17 cellular contexts compared by ENCODE assay signal in the genomic region with DNA sequence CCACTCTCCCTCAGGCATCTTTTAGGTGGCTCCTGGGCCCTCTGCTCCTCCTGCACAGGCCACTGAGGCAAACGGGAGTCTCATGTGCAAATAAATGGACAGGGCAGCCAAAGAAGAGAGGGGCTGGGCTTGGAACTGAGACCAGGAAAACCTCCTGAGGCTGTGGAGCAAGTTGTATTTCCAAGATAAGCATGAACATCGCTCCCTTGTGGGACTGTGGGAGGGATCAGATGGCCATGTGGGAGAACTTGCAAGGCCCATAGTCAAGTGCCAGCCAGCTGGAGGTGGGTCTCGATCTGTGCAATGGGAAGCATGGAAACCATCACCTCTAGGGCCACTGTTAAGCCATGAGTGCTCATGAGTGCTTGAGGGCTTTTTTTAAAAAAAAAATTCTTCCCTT. TPM values are rescaled to one million over a fixed set of nuclear protein-coding genes. Genes with fewer than 3 reads are reported as not detected.
DNase-seq lines count a peak whose midpoint lies in the region; ATAC-seq and TF ChIP-seq lines count a peak whose summit lies in the region.
"Had no signal": no experiment of that assay in that cellular context is flagged by ENCODE, and none has a peak within 500 bp of the region (broad histone marks: within the 10 kb centered on the region; RNA-seq: fewer than 3 reads in every experiment).

No MANE protein-coding gene starts in this region.

- no CpG with 5 or more reads among the region's 3 CpGs for WGBS in trophoblast cell (ENCODE audit: extremely low coverage, insufficient coverage, insufficient read length)

- H3K14ac ChIP-seq in trophoblast cell (ENCODE audit: low read length): no peak overlapping the region

- H3K4me1 Mint-ChIP-seq in activated T-cell treated with anti-CD3 and anti-CD28 coated beads, Interleukin-2, amount 50 U/mL, for 72 hours (ENCODE audit: low read depth): peaks cover 22% of the 10 kb centered on the region
- H3K4me1 Mint-ChIP-seq: GM23338 had no signal

- no peak overlapping the region for H2BK120ac ChIP-seq in trophoblast cell (ENCODE audit: insufficient read depth, low read length, poor library complexity)

- TF ChIP-seq CTCF in HEK293 (tag by site-specific recombination; IDR thresholded peaks at IDR 0.05) (no peak), LNCaP clone FGC (IDR thresholded peaks at IDR 0.05; ENCODE audit: control insufficient read depth, extremely low read depth, insufficient read depth) (no peak), VCaP (conservative IDR thresholded peaks at IDR 0.05) (no peak)

- H3K9me3 ChIP-seq in HEK293 (ENCODE audit: control insufficient read depth, insufficient read depth, low read depth, low read length): no peaks in the 10 kb centered on the region
- H3K9me3 ChIP-seq in trophoblast cell (ENCODE audit: insufficient read depth, low read depth, low read length): no peaks in the 10 kb centered on the region
- H3K9me3 ChIP-seq in SJCRH30 (replicated peaks): no peaks in the 10 kb centered on the region
- H3K9me3 ChIP-seq: A549, BE2C had no signal

- no peak overlapping the region for H2BK5ac ChIP-seq in trophoblast cell (ENCODE audit: low read depth, low read length, poor library complexity)

- ATAC-seq in activated T-cell treated with anti-CD3 and anti-CD28 coated beads, Interleukin-2, amount 50 U/mL, for 72 hours (replicated peaks in 1 of 2): no peak
- ATAC-seq: A549; CD8-positive, alpha-beta T cell; GM23338 had no signal

- H2BK12ac ChIP-seq in trophoblast cell (ENCODE audit: low read length): no peak overlapping the region

- no peak overlapping the region for H2AK5ac ChIP-seq in trophoblast cell (ENCODE audit: low read length)

- H3K4me3 ChIP-seq in HEK293 (ENCODE audit: low read depth, low read length) (no peak overlapping the region), LNCaP clone FGC (ENCODE audit: low read depth, low read length) (0 out of 2 replicates have a peak overlapping the region, but pooled peaks have one; percentile 13), trophoblast cell (ENCODE audit: low read depth, low read length) (no peak overlapping the region), SJCRH30 (no peak overlapping the region)
- H3K4me3 ChIP-seq: A549, GM23338 had no signal

- no peak overlapping the region for H4K8ac ChIP-seq in trophoblast cell (ENCODE audit: low read depth, low read length)

- H3K27me3 Mint-ChIP-seq in activated T-cell treated with anti-CD3 and anti-CD28 coated beads, Interleukin-2, amount 50 U/mL, for 72 hours (ENCODE audit: low read depth): no peaks in the 10 kb centered on the region

- no peaks in the 10 kb centered on the region for H3K9me3 Mint-ChIP-seq in activated T-cell treated with anti-CD3 and anti-CD28 coated beads, Interleukin-2, amount 50 U/mL, for 72 hours
- H3K9me3 Mint-ChIP-seq: CD14-positive monocyte; CD8-positive, alpha-beta T cell; GM23338; H9 had no signal

- H3K36me3 ChIP-seq in HEK293 (ENCODE audit: control insufficient read depth in 2 of 2, insufficient read depth in 1 of 2, low read length in 2 of 2) (no peaks in the 10 kb centered on the region), trophoblast cell (ENCODE audit: control insufficient read depth in 1 of 2, insufficient read depth in 2 of 2, low read length in 2 of 2) (peaks cover 0 to 4% of the 10 kb centered on the region in 2 experiments), SJCRH30 (no peaks in the 10 kb centered on the region)
- H3K36me3 ChIP-seq: BE2C had no signal

- peaks cover 11% of the 10 kb centered on the region for H3K79me2 ChIP-seq in trophoblast cell (ENCODE audit: control insufficient read depth, insufficient read depth, low read length, poor library complexity)

- no peak overlapping the region for H3K23ac ChIP-seq in trophoblast cell (ENCODE audit: low read length)

- H3K18ac ChIP-seq in trophoblast cell (ENCODE audit: low read length): no peak overlapping the region

- DNase-seq in LNCaP clone FGC (ENCODE audit: low read depth): peak; percentile 83
- no peak for DNase-seq in trophoblast cell
- DNase-seq in hippocampal formation (lab: John Stamatoyannopoulos, UW): no peak
- DNase-seq in SJCRH30: no peak
- DNase-seq in activated T-cell treated with anti-CD3 and anti-CD28 coated beads, Interleukin-2, amount 50 U/mL, for 72 hours: no peak
- DNase-seq: BE2C; CD8-positive, alpha-beta T cell; COR-L47; DMS153; DMS79 treated with DMSO at 0.1 percent for 48 hours; EL; H9 had no signal

- H3K36me3 Mint-ChIP-seq in activated T-cell treated with anti-CD3 and anti-CD28 coated beads, Interleukin-2, amount 50 U/mL, for 72 hours (ENCODE audit: insufficient read depth in 2 of 2): no peaks in the 10 kb centered on the region

- H3K27me3 ChIP-seq in trophoblast cell (ENCODE audit: insufficient read depth, low read length) (no peaks in the 10 kb centered on the region), SJCRH30 (no peaks in the 10 kb centered on the region)
- H3K27me3 ChIP-seq: BE2C had no signal

- H3K27ac ChIP-seq in HEK293 (ENCODE audit: extremely low read depth, low read depth, low read length): no peak overlapping the region
- peak overlapping the region; percentile 87; the same call in 1 of the 2 replicates for H3K27ac ChIP-seq in VCaP
- H3K27ac ChIP-seq in trophoblast cell (ENCODE audit: low read depth, low read length): no peak overlapping the region
- no peak overlapping the region for H3K27ac ChIP-seq in SJCRH30
- H3K27ac ChIP-seq: A549 had no signal

- POLR2A ChIA-PET in HEK293 (lab: Yijun Ruan, JAX): interaction anchor here (1.1 kb wide), 1 partner anchor 31 kb away, joined by 3 read pairs; a partner anchor contains a TSS

- no peak overlapping the region for H4K91ac ChIP-seq in trophoblast cell (ENCODE audit: low read depth, low read length)

- H2AFZ ChIP-seq in trophoblast cell (ENCODE audit: insufficient read depth, low read length, poor library complexity): no peak overlapping the region
- H2AFZ ChIP-seq: GM23338 had no signal

- H3K4me1 ChIP-seq in HEK293 (ENCODE audit: control insufficient read depth, insufficient read depth, low read length) (peaks cover 4% of the 10 kb centered on the region; the same call in 1 of the 2 replicates), trophoblast cell (ENCODE audit: control insufficient read depth in 1 of 2, insufficient read depth in 2 of 2, low read length in 2 of 2) (no peaks in the 10 kb centered on the region), SJCRH30 (peaks cover 11% of the 10 kb centered on the region)
- H3K4me1 ChIP-seq: A549 had no signal

- no peak overlapping the region for H3K27ac Mint-ChIP-seq in activated T-cell treated with anti-CD3 and anti-CD28 coated beads, Interleukin-2, amount 50 U/mL, for 72 hours
- H3K27ac Mint-ChIP-seq: CD8-positive, alpha-beta T cell; GM23338; H9 had no signal

- H3K9ac ChIP-seq in trophoblast cell (ENCODE audit: low read length): no peak overlapping the region

- no peaks in the 10 kb centered on the region for H3K79me1 ChIP-seq in trophoblast cell (ENCODE audit: low read length)

- CTCF ChIA-PET in HEK293 (lab: Yijun Ruan, JAX): no interaction called here

- H4K12ac ChIP-seq in trophoblast cell (ENCODE audit: low read depth, low read length): no peak overlapping the region

- H3K4ac ChIP-seq in trophoblast cell (ENCODE audit: low read depth, low read length): peak overlapping the region; percentile 8

- H3K4me2 ChIP-seq in trophoblast cell (ENCODE audit: low read length): no peak overlapping the region
- H3K4me2 ChIP-seq: A549, GM23338 had no signal

- H3K4me3 Mint-ChIP-seq in activated T-cell treated with anti-CD3 and anti-CD28 coated beads, Interleukin-2, amount 50 U/mL, for 72 hours: no peak overlapping the region
- H3K4me3 Mint-ChIP-seq: CD14-positive monocyte; CD8-positive, alpha-beta T cell; GM23338; H9 had no signal

TF ChIP-seq in HEK293, 187 proteins besides CTCF, POLR2A, EP300 and RAD21:
- TF ChIP-seq EGR2 (tag by site-specific recombination; IDR thresholded peaks at IDR 0.05; ENCODE audit: low read depth): peak; percentile 66
- TF ChIP-seq KLF1 (tag by site-specific recombination; IDR thresholded peaks at IDR 0.05): no peak
- 0 out of 2 replicates have a peak, but pooled peaks have one; percentile 8 for TF ChIP-seq ZNF335 (tag by site-specific recombination; conservative IDR thresholded peaks at IDR 0.05)
- TF ChIP-seq ZFHX2 (tag by site-specific recombination; conservative IDR thresholded peaks at IDR 0.05): peak; percentile 55

RNA-seq across cellular contexts. Expression of a gene that starts 24.9 kb away (rescaled TPM):
- 10.5 and 11.2 TPM in 2 replicates for polyA plus RNA-seq in trophoblast cell (2013)
- total RNA-seq in SJCRH30 (2014; rRNA removed; shearing (Covaris generic)): 12.6 and 13.5 TPM in 2 replicates
- 10 to 100 TPM; 18.6 to 20.2 TPM for total RNA-seq in activated T-cell treated with anti-CD3 and anti-CD28 coated beads, Interleukin-2, amount 50 U/mL, for 72 hours

RNA-seq across cellular contexts. Expression of a gene that starts 30.9 kb away (rescaled TPM):
- polyA plus RNA-seq in trophoblast cell (2013): 101 TPM in 2 replicates
- 40.8 and 40.9 TPM in 2 replicates for total RNA-seq in SJCRH30 (2014; rRNA removed; shearing (Covaris generic))
- total RNA-seq in activated T-cell treated with anti-CD3 and anti-CD28 coated beads, Interleukin-2, amount 50 U/mL, for 72 hours: 10 to 100 TPM; 36.5 to 39.5 TPM

RNA-seq across cellular contexts. Expression of a gene that starts 56.9 kb away (rescaled TPM):
- polyA plus RNA-seq in trophoblast cell (2013): 65.8 and 66.8 TPM in 2 replicates
- total RNA-seq in SJCRH30 (2014; rRNA removed; shearing (Covaris generic)): 96.3 and 107 TPM in 2 replicates
- total RNA-seq in activated T-cell treated with anti-CD3 and anti-CD28 coated beads, Interleukin-2, amount 50 U/mL, for 72 hours: 10 to 100 TPM; 75.8 to 81.1 TPM

RNA-seq across cellular contexts. Expression of a gene that starts 57.8 kb away (rescaled TPM):
- polyA plus RNA-seq in trophoblast cell (2013): 1.4 and 1.6 TPM in 2 replicates
- 12.1 and 13.4 TPM in 2 replicates for total RNA-seq in SJCRH30 (2014; rRNA removed; shearing (Covaris generic))
- 1 to 10 TPM; 1.6 to 2.6 TPM for total RNA-seq in activated T-cell treated with anti-CD3 and anti-CD28 coated beads, Interleukin-2, amount 50 U/mL, for 72 hours
